ENCODE assay signal across 12 cellular contexts in the genomic region with DNA sequence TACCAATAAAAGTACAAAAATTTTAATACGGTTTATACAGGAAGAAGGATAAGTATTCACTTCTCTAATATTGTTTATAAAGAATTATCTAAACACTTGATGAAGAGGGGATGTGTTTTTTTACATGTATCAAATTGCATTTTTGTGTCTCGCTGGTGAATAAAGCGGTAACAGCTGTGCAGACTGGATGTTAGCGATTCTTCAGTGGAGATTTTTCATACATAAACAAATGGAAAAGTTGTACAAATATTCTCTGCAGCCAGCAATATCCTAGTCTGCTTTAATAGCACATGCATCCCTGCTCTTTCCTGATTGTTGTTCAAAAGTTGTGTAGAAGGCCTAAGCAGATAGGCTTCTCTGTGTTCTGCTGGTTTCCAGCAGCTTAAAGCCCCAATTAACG.
DNase-seq lines count a peak whose midpoint lies in the region; ATAC-seq lines count a peak whose summit lies in the region.
"Had no signal": no experiment of that assay in that cellular context is flagged by ENCODE, and none has a peak within 500 bp of the region (broad histone marks: within the 10 kb centered on the region; RNA-seq: fewer than 3 reads in every experiment).

No MANE protein-coding gene starts in this region.

- DNase-seq in NCI-H748 (lab: John Stamatoyannopoulos, UW; ENCODE audit: unreplicated experiment) (peak; percentile 31), NCI-H748 treated with DMSO at 0.1 percent for 48 hours (lab: John Stamatoyannopoulos, UW) (no peak), NCI-H526 (lab: John Stamatoyannopoulos, UW) (peak; percentile 41 to 65), fibroblast of gingiva (ENCODE audit: low read depth) (peak; percentile 22), SHP77 (lab: John Stamatoyannopoulos, UW) (no peak), inferior parietal cortex (ENCODE audit: extremely low spot score) (no peak), left colon (no peak)
- DNase-seq: CD8-positive, alpha-beta T cell; COR-L47; GM23248; H7 had no signal

- intact Hi-C loops in left colon (cut with DNase I, micrococcal nuclease), result no loop called here

- ATAC-seq in GM18870 (IDR thresholded peaks at IDR 0.05; ENCODE audit: unreplicated experiment), result no peak
- ATAC-seq in left colon, result no peak
- ATAC-seq: CD8-positive, alpha-beta T cell had no signal

Comparison
In these comparisons a context has a peak if more than half of its experiments do, and no peak if none do; other contexts are left out.
1. DNase-seq: peak in NCI-H748 (single experiment), NCI-H526 (2 of 2) and fibroblast of gingiva (single experiment); none in NCI-H748 treated with DMSO at 0.1 percent for 48 hours (single experiment), SHP77 (0 of 2), inferior parietal cortex (single experiment) and left colon (0 of 2).